ENCODE assay signal across 1 cellular context in the genomic region with DNA sequence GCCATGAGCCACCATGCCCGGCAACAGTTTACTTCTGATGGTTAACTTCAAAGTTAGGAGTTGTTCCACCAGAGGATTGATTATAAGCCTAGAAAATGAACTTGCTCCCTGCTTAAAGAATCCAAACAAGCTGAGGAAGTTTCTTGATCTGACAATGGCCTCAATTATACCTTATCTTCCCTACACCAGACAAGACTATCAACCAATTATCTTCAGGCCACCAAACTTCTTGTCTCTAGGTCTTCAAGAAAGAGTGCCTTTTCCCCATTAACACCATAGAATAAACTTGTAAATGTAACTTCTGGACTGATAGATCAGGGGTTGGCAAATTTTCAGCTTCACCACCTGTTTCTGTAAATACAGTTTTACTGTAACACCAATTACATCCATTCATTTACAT.
TF ChIP-seq lines count a peak whose summit lies in the region.

No MANE protein-coding gene starts in this region.

TF ChIP-seq in K562, 482 proteins besides CTCF, POLR2A, EP300 and RAD21 (continued from another document):
- TF ChIP-seq, protein P1, sequence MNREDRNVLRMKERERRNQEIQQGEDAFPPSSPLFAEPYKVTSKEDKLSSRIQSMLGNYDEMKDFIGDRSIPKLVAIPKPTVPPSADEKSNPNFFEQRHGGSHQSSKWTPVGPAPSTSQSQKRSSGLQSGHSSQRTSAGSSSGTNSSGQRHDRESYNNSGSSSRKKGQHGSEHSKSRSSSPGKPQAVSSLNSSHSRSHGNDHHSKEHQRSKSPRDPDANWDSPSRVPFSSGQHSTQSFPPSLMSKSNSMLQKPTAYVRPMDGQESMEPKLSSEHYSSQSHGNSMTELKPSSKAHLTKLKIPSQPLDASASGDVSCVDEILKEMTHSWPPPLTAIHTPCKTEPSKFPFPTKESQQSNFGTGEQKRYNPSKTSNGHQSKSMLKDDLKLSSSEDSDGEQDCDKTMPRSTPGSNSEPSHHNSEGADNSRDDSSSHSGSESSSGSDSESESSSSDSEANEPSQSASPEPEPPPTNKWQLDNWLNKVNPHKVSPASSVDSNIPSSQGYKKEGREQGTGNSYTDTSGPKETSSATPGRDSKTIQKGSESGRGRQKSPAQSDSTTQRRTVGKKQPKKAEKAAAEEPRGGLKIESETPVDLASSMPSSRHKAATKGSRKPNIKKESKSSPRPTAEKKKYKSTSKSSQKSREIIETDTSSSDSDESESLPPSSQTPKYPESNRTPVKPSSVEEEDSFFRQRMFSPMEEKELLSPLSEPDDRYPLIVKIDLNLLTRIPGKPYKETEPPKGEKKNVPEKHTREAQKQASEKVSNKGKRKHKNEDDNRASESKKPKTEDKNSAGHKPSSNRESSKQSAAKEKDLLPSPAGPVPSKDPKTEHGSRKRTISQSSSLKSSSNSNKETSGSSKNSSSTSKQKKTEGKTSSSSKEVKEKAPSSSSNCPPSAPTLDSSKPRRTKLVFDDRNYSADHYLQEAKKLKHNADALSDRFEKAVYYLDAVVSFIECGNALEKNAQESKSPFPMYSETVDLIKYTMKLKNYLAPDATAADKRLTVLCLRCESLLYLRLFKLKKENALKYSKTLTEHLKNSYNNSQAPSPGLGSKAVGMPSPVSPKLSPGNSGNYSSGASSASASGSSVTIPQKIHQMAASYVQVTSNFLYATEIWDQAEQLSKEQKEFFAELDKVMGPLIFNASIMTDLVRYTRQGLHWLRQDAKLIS (CRISPR knock-in tag; IDR thresholded peaks at IDR 0.05) = no peak
- TF ChIP-seq SIX5 (IDR thresholded peaks at IDR 0.05; ENCODE audit: borderline replicate concordance in 1 of 2, insufficient read depth in 1 of 2, low read depth in 1 of 2, low read length in 2 of 2) = no peak
- TF ChIP-seq CBFA2T2 (conservative IDR thresholded peaks at IDR 0.05) = peak; percentile 57
- TF ChIP-seq TEAD4 (IDR thresholded peaks at IDR 0.05; ENCODE audit: low read length) = peak; percentile 77
- TF ChIP-seq TEAD4 (CRISPR knock-in tag; IDR thresholded peaks at IDR 0.05; ENCODE audit: borderline replicate concordance) = no peak
- peak; percentile 81 for TF ChIP-seq SOX6 (IDR thresholded peaks at IDR 0.05)
- TF ChIP-seq SP2 (IDR thresholded peaks at IDR 0.05; ENCODE audit: extremely low read depth, low read depth, low read length, poor library complexity, severe bottlenecking) = no peak
- TF ChIP-seq HMG20B (CRISPR knock-in tag; IDR thresholded peaks at IDR 0.05) = no peak
- TF ChIP-seq TAL1 (IDR thresholded peaks at IDR 0.05) = peak; percentile 67
- 0 out of 2 replicates have a peak, but pooled peaks have one; percentile 15 for TF ChIP-seq NFIC (IDR thresholded peaks at IDR 0.05)
- TF ChIP-seq ZNF644 (tag; IDR thresholded peaks at IDR 0.05; ENCODE audit: low read depth) = peak; percentile 64; the same call in 1 of the 2 replicates
- TF ChIP-seq CBFA2T3 (IDR thresholded peaks at IDR 0.05) = peak; percentile 77
- no peak for TF ChIP-seq TGIF2 (CRISPR knock-in tag; IDR thresholded peaks at IDR 0.05)
- TF ChIP-seq, protein P2, sequence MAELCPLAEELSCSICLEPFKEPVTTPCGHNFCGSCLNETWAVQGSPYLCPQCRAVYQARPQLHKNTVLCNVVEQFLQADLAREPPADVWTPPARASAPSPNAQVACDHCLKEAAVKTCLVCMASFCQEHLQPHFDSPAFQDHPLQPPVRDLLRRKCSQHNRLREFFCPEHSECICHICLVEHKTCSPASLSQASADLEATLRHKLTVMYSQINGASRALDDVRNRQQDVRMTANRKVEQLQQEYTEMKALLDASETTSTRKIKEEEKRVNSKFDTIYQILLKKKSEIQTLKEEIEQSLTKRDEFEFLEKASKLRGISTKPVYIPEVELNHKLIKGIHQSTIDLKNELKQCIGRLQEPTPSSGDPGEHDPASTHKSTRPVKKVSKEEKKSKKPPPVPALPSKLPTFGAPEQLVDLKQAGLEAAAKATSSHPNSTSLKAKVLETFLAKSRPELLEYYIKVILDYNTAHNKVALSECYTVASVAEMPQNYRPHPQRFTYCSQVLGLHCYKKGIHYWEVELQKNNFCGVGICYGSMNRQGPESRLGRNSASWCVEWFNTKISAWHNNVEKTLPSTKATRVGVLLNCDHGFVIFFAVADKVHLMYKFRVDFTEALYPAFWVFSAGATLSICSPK (IDR thresholded peaks at IDR 0.05; ENCODE audit: borderline replicate concordance) = no peak
- TF ChIP-seq, protein P3, sequence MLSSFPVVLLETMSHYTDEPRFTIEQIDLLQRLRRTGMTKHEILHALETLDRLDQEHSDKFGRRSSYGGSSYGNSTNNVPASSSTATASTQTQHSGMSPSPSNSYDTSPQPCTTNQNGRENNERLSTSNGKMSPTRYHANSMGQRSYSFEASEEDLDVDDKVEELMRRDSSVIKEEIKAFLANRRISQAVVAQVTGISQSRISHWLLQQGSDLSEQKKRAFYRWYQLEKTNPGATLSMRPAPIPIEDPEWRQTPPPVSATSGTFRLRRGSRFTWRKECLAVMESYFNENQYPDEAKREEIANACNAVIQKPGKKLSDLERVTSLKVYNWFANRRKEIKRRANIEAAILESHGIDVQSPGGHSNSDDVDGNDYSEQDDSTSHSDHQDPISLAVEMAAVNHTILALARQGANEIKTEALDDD (IDR thresholded peaks at IDR 0.05) = peak; percentile 58; the same call in 1 of the 2 replicates
- TF ChIP-seq ARID1B (IDR thresholded peaks at IDR 0.05) = peak; percentile 81
- no peak for TF ChIP-seq ZZZ3 (IDR thresholded peaks at IDR 0.05)
- 0 out of 4 replicates have a peak, but pooled peaks of 1 of the 2 experiments have one; percentile 15 for TF ChIP-seq TRIM24 (IDR thresholded peaks at IDR 0.05)
- TF ChIP-seq SMARCE1 (IDR thresholded peaks at IDR 0.05) = 0 out of 2 replicates have a peak, but pooled peaks have one; percentile 16
- no peak for TF ChIP-seq NR4A1 (CRISPR knock-in tag; IDR thresholded peaks at IDR 0.05)
- TF ChIP-seq NR4A1 (tag; IDR thresholded peaks at IDR 0.05) = no peak
- peak; percentile 64; the same call in 1 of the 2 replicates for TF ChIP-seq DPF2 (IDR thresholded peaks at IDR 0.05)
- peak; percentile 22; the same call in 1 of the 2 replicates for TF ChIP-seq MTA2 (IDR thresholded peaks at IDR 0.05; ENCODE audit: low read depth)
- no peak for TF ChIP-seq IFI16 (CRISPR knock-in tag; IDR thresholded peaks at IDR 0.05)
- peak; percentile 47; the same call in 1 of the 2 replicates for TF ChIP-seq NCOR1 (IDR thresholded peaks at IDR 0.05)
- no peak for TF ChIP-seq SRSF9 (IDR thresholded peaks at IDR 0.05; ENCODE audit: borderline replicate concordance, low read depth, low read length)
